1 cellular context compared by ENCODE assay signal in the genomic region with DNA sequence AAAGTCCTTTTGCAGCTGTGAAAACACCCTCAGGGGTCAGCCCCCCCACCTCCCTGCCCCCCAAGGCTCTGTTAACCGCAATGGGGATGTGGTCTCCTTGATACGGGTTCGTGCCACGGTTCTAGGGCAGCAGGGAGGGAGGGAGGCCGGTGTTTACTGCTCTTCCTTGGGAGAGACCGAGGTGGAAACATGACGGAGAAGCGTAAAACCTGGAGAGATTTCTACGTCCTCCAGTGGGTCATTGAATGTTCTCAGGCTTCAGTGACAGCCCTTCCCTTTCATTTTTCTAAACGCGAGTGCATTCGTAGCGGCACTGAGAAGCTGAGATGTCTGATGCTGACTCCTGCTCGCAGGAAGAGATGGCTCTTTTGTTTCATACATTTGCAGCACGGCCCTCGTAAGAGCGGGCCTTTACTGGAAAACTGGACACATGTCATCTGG.
TF ChIP-seq lines count a peak whose summit lies in the region.

No MANE protein-coding gene starts in this region.

TF ChIP-seq in HepG2, 621 proteins besides CTCF, POLR2A, EP300 and RAD21:
- TF ChIP-seq CENPT (CRISPR knock-in tag; IDR thresholded peaks at IDR 0.05; ENCODE audit: low read depth) (no peak), FOXO1 (CRISPR knock-in tag; IDR thresholded peaks at IDR 0.05) (no peak), RFX3 (CRISPR knock-in tag; IDR thresholded peaks at IDR 0.05) (no peak), KLF12 (CRISPR knock-in tag; IDR thresholded peaks at IDR 0.05; ENCODE audit: borderline replicate concordance) (no peak), ZNF775 (CRISPR knock-in tag; IDR thresholded peaks at IDR 0.05; ENCODE audit: borderline replicate concordance) (no peak), RARA (CRISPR knock-in tag; IDR thresholded peaks at IDR 0.05) (no peak)
- TF ChIP-seq, protein P1, sequence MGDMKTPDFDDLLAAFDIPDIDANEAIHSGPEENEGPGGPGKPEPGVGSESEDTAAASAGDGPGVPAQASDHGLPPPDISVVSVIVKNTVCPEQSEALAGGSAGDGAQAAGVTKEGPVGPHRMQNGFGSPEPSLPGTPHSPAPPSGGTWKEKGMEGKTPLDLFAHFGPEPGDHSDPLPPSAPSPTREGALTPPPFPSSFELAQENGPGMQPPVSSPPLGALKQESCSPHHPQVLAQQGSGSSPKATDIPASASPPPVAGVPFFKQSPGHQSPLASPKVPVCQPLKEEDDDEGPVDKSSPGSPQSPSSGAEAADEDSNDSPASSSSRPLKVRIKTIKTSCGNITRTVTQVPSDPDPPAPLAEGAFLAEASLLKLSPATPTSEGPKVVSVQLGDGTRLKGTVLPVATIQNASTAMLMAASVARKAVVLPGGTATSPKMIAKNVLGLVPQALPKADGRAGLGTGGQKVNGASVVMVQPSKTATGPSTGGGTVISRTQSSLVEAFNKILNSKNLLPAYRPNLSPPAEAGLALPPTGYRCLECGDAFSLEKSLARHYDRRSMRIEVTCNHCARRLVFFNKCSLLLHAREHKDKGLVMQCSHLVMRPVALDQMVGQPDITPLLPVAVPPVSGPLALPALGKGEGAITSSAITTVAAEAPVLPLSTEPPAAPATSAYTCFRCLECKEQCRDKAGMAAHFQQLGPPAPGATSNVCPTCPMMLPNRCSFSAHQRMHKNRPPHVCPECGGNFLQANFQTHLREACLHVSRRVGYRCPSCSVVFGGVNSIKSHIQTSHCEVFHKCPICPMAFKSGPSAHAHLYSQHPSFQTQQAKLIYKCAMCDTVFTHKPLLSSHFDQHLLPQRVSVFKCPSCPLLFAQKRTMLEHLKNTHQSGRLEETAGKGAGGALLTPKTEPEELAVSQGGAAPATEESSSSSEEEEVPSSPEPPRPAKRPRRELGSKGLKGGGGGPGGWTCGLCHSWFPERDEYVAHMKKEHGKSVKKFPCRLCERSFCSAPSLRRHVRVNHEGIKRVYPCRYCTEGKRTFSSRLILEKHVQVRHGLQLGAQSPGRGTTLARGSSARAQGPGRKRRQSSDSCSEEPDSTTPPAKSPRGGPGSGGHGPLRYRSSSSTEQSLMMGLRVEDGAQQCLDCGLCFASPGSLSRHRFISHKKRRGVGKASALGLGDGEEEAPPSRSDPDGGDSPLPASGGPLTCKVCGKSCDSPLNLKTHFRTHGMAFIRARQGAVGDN (CRISPR knock-in tag; IDR thresholded peaks at IDR 0.05): no peak
- TF ChIP-seq, protein P2, sequence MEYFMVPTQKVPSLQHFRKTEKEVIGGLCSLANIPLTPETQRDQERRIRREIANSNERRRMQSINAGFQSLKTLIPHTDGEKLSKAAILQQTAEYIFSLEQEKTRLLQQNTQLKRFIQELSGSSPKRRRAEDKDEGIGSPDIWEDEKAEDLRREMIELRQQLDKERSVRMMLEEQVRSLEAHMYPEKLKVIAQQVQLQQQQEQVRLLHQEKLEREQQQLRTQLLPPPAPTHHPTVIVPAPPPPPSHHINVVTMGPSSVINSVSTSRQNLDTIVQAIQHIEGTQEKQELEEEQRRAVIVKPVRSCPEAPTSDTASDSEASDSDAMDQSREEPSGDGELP (IDR thresholded peaks at IDR 0.05; ENCODE audit: borderline replicate concordance, low read depth): no peak
TF ChIP-seq in HepG2: peak in this region for 0.
